In the genomic region with DNA sequence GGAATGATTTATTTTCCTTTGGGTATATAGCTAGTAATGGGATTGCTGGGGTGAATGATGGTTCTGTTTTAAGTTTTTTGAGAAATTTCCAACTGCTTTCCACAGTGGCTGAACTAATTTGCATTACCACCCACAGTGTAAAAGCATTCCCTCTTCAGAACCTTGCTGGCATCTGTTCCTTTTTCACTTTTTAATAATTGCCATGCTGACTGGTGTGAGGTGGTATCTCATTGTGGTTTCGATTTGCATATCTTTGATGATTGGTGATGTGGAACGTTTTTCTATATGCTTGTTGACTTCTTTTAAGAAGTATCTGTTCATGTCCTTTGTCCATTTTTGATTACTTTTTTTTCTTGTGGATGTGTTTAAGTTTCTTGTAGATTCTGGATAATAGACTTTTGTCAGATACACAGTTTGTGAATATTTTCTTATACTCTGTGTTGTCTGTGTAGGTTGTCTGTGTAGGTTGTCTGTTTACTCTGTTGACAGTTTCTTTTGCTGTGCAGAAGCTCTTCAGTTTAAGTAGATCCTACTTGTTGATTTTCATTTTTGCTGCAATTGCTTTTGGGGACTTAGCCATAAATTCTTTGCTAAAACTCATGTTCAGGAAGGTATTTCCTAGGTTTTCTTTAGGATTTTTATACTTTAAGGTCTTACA, we compare ENCODE assay signal across 23 cellular contexts.
DNase-seq lines count a peak whose midpoint lies in the region; ATAC-seq and TF ChIP-seq lines count a peak whose summit lies in the region.
"Had no signal": no experiment of that assay in that cellular context is flagged by ENCODE, and none has a peak within 500 bp of the region (broad histone marks: within the 10 kb centered on the region; RNA-seq: fewer than 3 reads in every experiment).

No MANE protein-coding gene starts in this region.

- peak; percentile 91 for ATAC-seq in GM18511 (IDR thresholded peaks at IDR 0.05; ENCODE audit: unreplicated experiment)
- peak; percentile 73 for ATAC-seq in GM21390 (IDR thresholded peaks at IDR 0.05; ENCODE audit: unreplicated experiment)
- ATAC-seq in HG03342 (IDR thresholded peaks at IDR 0.05; ENCODE audit: unreplicated experiment) = peak; percentile 61
- ATAC-seq: lower lobe of right lung, T-cell, WTC11 had no signal

- H3K27ac ChIP-seq in SU-DHL-6 (ENCODE audit: low read depth, low read length) (peak overlapping the region; percentile 46), suprapubic skin (no peak overlapping the region)
- H3K27ac ChIP-seq: cardiac muscle cell, esophagus squamous epithelium, lower lobe of right lung, thoracic aorta had no signal

- no peak for TF ChIP-seq POLR2A in suprapubic skin (IDR thresholded peaks at IDR 0.05)

- H4K20me1 ChIP-seq in SU-DHL-6 (ENCODE audit: low read depth, low read length) = no peaks in the 10 kb centered on the region

- peak overlapping the region; percentile 37 for H3K4me2 ChIP-seq in SU-DHL-6 (ENCODE audit: low read depth, low read length, poor library complexity, severe bottlenecking)

- 0 out of 2 replicates have a peak, but pooled peaks cover 4% of the 10 kb centered on the region for H3K36me3 ChIP-seq in SU-DHL-6 (ENCODE audit: low read length)
- H3K36me3 ChIP-seq in suprapubic skin = no peaks in the 10 kb centered on the region
- H3K36me3 ChIP-seq: cardiac muscle cell, esophagus squamous epithelium, lower lobe of right lung, thoracic aorta had no signal

- no peak overlapping the region for H2AFZ ChIP-seq in SU-DHL-6 (ENCODE audit: low read depth, low read length, severe bottlenecking)

- no peak for TF ChIP-seq CTCF in SU-DHL-6 (IDR thresholded peaks at IDR 0.05; ENCODE audit: insufficient read depth, low read length, poor library complexity, severe bottlenecking)
- TF ChIP-seq CTCF in suprapubic skin (IDR thresholded peaks at IDR 0.05) = no peak

- no peak overlapping the region for H3K9ac ChIP-seq in SU-DHL-6 (ENCODE audit: low read length)

- peaks cover 8% of the 10 kb centered on the region; the same call in 1 of the 2 replicates for H3K9me3 ChIP-seq in SU-DHL-6 (ENCODE audit: insufficient read depth, low read length)
- peaks cover 4% of the 10 kb centered on the region for H3K9me3 ChIP-seq in suprapubic skin

- no peak for DNase-seq in HCEC 1CT
- DNase-seq in NCI-H510A treated with DMSO at 0.1 percent for 48 hours (lab: John Stamatoyannopoulos, UW) = no peak
- DNase-seq in suprapubic skin (ENCODE audit: low spot score in 2 of 2) = no peak
- DNase-seq in NCI-H748 treated with DMSO at 0.1 percent for 48 hours (lab: John Stamatoyannopoulos, UW) = no peak
- DNase-seq: activated CD8-positive, alpha-beta memory T cell treated with anti-CD3 and anti-CD28 coated beads for 24 hours; activated naive CD8-positive, alpha-beta T cell treated with anti-CD3 and anti-CD28 coated beads, Interleukin-2, amount 10 ng/mL, durations not matched to agents 7 days and 5 days; esophagus squamous epithelium; GF-D8; immature natural killer cell; lower lobe of right lung; naive B cell; NCI-H2081 treated with DMSO at 0.1 percent for 48 hours; posterior cingulate gyrus; stimulated activated CD4-positive, alpha-beta T cell treated with anti-CD3 and anti-CD28 coated beads, Interleukin-4, amount 100 ng/mL, for 24 hours; stimulated activated CD8-positive, alpha-beta memory T cell treated with anti-CD3 and anti-CD28 coated beads, Interleukin-4, amount 100 ng/mL, for 48 hours; T-cell had no signal

- H3K4me3 ChIP-seq in SU-DHL-6 (ENCODE audit: insufficient read depth, low read length, poor library complexity, severe bottlenecking) (no peak overlapping the region), suprapubic skin (no peak overlapping the region)
- H3K4me3 ChIP-seq: cardiac muscle cell, esophagus squamous epithelium, lower lobe of right lung, thoracic aorta had no signal

- WGBS in suprapubic skin = 72% methylated on average over 2 of the region's 2 CpGs

- H3K27me3 ChIP-seq in SU-DHL-6 (ENCODE audit: low read length) (no peaks in the 10 kb centered on the region), suprapubic skin (no peaks in the 10 kb centered on the region)
- H3K27me3 ChIP-seq: cardiac muscle cell, esophagus squamous epithelium had no signal

- no peaks in the 10 kb centered on the region for H3K9me2 ChIP-seq in SU-DHL-6 (replicated peaks; ENCODE audit: insufficient read depth, low read length)

- H3K79me2 ChIP-seq in SU-DHL-6 (ENCODE audit: insufficient read depth, low read length) = no peaks in the 10 kb centered on the region

- H3K4me1 ChIP-seq in suprapubic skin = no peaks in the 10 kb centered on the region
- H3K4me1 ChIP-seq: esophagus squamous epithelium, lower lobe of right lung had no signal

- no peaks in the 10 kb centered on the region for H3F3A ChIP-seq in SU-DHL-6 (ENCODE audit: insufficient read depth)

- TF ChIP-seq EP300 in suprapubic skin (IDR thresholded peaks at IDR 0.05) = no peak
